ENCODE assay signal across 8 cellular contexts in genomic region chr14:99603965-99604765, GRCh38. TPM values are rescaled to one million over a fixed set of nuclear protein-coding genes. Genes with fewer than 3 reads are reported as not detected.
DNase-seq lines count a peak whose midpoint lies in the region; TF ChIP-seq lines count a peak whose summit lies in the region.

Gene CCDC85C, minus strand, starts transcription at chr14:99604207. Its CDS starts 248 bp downstream, at chr14:99603959.

- peak; percentile 92 to 99 (median 98) for DNase-seq in CD4-positive, alpha-beta memory T cell
- DNase-seq in GM20000 (ENCODE audit: low spot score) (peak; percentile 99), HT-29 (ENCODE audit: low spot score) (peak; percentile 88), NOMO-1 (lab: John Stamatoyannopoulos, UW; ENCODE audit: unreplicated experiment in 2 of 2) (peak; percentile 88 to 99), endodermal cell (peak; percentile 98), mesenchymal stem cell (peak; percentile 92)
- peak; percentile 65 for DNase-seq in activated CD8-positive, alpha-beta memory T cell treated with anti-CD3 and anti-CD28 coated beads, Interleukin-2, amount 50 U/mL, for 24 hours (ENCODE audit: extremely low read depth)
- peak; percentile 87 for DNase-seq in stimulated activated CD8-positive, alpha-beta memory T cell treated with anti-CD3 and anti-CD28 coated beads, Interleukin-12 subunit alpha, Interleukin-12 subunit beta, amount 100 ng/mL, for 1 hour (ENCODE audit: low read depth)

- POLR2A ChIA-PET in CD4-positive, alpha-beta memory T cell (lab: Charles Lee; ENCODE audit: partially characterized antibody): interaction anchor here (0.5 to 3.7 kb wide), 12 partner anchors 10 to 337 kb away, joined by 3 to 41 read pairs (median 4); partner anchors contain the start of genes CCNK, CYP46A1 and SETD3

- peaks cover 6% of the 10 kb centered on the region for H3K79me1 ChIP-seq in mesenchymal stem cell (replicated peaks; ENCODE audit: low read length, poor library complexity, severe bottlenecking)

- H3K27ac Mint-ChIP-seq in CD4-positive, alpha-beta memory T cell: peak within 1 kb of the TSS; percentile 84 to 94 (median 88)
- peak within 1 kb of the TSS; percentile 97 for H3K27ac Mint-ChIP-seq in endodermal cell

- H3K27me3 Mint-ChIP-seq in CD4-positive, alpha-beta memory T cell: no peaks in the 10 kb centered on the region
- H3K27me3 Mint-ChIP-seq in endodermal cell (ENCODE audit: insufficient read depth): peaks cover 39% of the 10 kb centered on the region

- CTCF ChIA-PET in CD4-positive, alpha-beta memory T cell (lab: Charles Lee; ENCODE audit: partially characterized antibody): interaction anchor here (0.6 to 1.5 kb wide), 3 partner anchors 9 to 85 kb away, joined by 3 read pairs; no protein-coding TSS in a partner anchor

- peak within 1 kb of the TSS in 1 of 2 experiments; percentile 55 for H3K14ac ChIP-seq in mesenchymal stem cell (ENCODE audit: low read length in 2 of 2)

- no peaks in the 10 kb centered on the region for H3K9me3 Mint-ChIP-seq in CD4-positive, alpha-beta memory T cell
- no peaks in the 10 kb centered on the region for H3K9me3 Mint-ChIP-seq in endodermal cell

- H3K9me3 ChIP-seq in CD4-positive, alpha-beta memory T cell (ENCODE audit: control insufficient read depth in 1 of 2, low read length in 2 of 2): no peaks in the 10 kb centered on the region
- H3K9me3 ChIP-seq in endodermal cell (ENCODE audit: control insufficient read depth, low read length) (no peaks in the 10 kb centered on the region), mesenchymal stem cell (ENCODE audit: control insufficient read depth, low read length) (no peaks in the 10 kb centered on the region)

- H3K23ac ChIP-seq in mesenchymal stem cell (ENCODE audit: low read length in 2 of 2): peak within 1 kb of the TSS in 1 of 2 experiments; percentile 87

- H2AFZ ChIP-seq in mesenchymal stem cell (ENCODE audit: low read depth, low read length): peak within 1 kb of the TSS; percentile 57

- peak within 1 kb of the TSS; percentile 84 for H3K27ac ChIP-seq in CD4-positive, alpha-beta memory T cell (ENCODE audit: low read depth, low read length)
- H3K27ac ChIP-seq in endodermal cell (ENCODE audit: low read depth, low read length): peak within 1 kb of the TSS; percentile 98
- H3K27ac ChIP-seq in mesenchymal stem cell (ENCODE audit: low read length, poor library complexity, severe bottlenecking): peak within 1 kb of the TSS; percentile 49

- H3K18ac ChIP-seq in mesenchymal stem cell (ENCODE audit: low read depth in 1 of 2, low read length in 2 of 2): peak within 1 kb of the TSS; percentile 19 to 65

- H3K9ac ChIP-seq in endodermal cell (ENCODE audit: extremely low read depth, low read length, poor library complexity, severe bottlenecking): peak within 1 kb of the TSS; percentile 76
- H3K9ac ChIP-seq in mesenchymal stem cell (ENCODE audit: low read length): peak within 1 kb of the TSS; percentile 73

- H3K4me3 Mint-ChIP-seq in CD4-positive, alpha-beta memory T cell: peak within 1 kb of the TSS; percentile 88 to 95 (median 93)
- H3K4me3 Mint-ChIP-seq in endodermal cell: peak within 1 kb of the TSS; percentile 75

- H2BK12ac ChIP-seq in mesenchymal stem cell (ENCODE audit: low read length in 2 of 2): peak within 1 kb of the TSS in 1 of 2 experiments; percentile 60

- peak within 1 kb of the TSS; percentile 65 for H4K91ac ChIP-seq in mesenchymal stem cell (ENCODE audit: low read length)

- intact Hi-C loops in CD4-positive, alpha-beta memory T cell (cut with micrococcal nuclease): loop anchor here (1.0 to 10.0 kb wide), 5 partner anchors 80 to 943 kb away; partner anchors contain the start of genes CCNK, CYP46A1 and EML1

- no peaks in the 10 kb centered on the region for H3K36me3 Mint-ChIP-seq in CD4-positive, alpha-beta memory T cell
- H3K36me3 Mint-ChIP-seq in endodermal cell (ENCODE audit: low read depth): no peaks in the 10 kb centered on the region

- no peaks in the 10 kb centered on the region for H3K36me3 ChIP-seq in CD4-positive, alpha-beta memory T cell (ENCODE audit: insufficient read depth, low read length)
- no peaks in the 10 kb centered on the region for H3K36me3 ChIP-seq in endodermal cell (ENCODE audit: control insufficient read depth, insufficient read depth, low read length)
- H3K36me3 ChIP-seq in mesenchymal stem cell (ENCODE audit: control insufficient read depth in 1 of 2, insufficient read depth in 2 of 2, low read depth in 1 of 2, low read length in 2 of 2): peaks cover 0 to 7% of the 10 kb centered on the region in 2 experiments

- no peak within 1 kb of the TSS for H2BK5ac ChIP-seq in mesenchymal stem cell (ENCODE audit: low read depth, low read length, poor library complexity, severe bottlenecking)

- peaks cover 21 to 48% (median 35%) of the 10 kb centered on the region in 4 donors for H3K4me1 Mint-ChIP-seq in CD4-positive, alpha-beta memory T cell
- H3K4me1 Mint-ChIP-seq in endodermal cell: peaks cover 39% of the 10 kb centered on the region

- H3K4me1 ChIP-seq in CD4-positive, alpha-beta memory T cell (ENCODE audit: insufficient read depth, low read length): peaks cover 43% of the 10 kb centered on the region
- H3K4me1 ChIP-seq in endodermal cell (ENCODE audit: control insufficient read depth, insufficient read depth, low read length) (peaks cover 32% of the 10 kb centered on the region), mesenchymal stem cell (ENCODE audit: control insufficient read depth, insufficient read depth, low read depth, low read length) (peaks cover 35% of the 10 kb centered on the region)

- H2AK5ac ChIP-seq in mesenchymal stem cell (ENCODE audit: low read length, severe bottlenecking): no peak within 1 kb of the TSS

- H3K4ac ChIP-seq in mesenchymal stem cell (ENCODE audit: low read depth in 1 of 2, low read length in 2 of 2): peak within 1 kb of the TSS; percentile 46 to 55

- peak within 1 kb of the TSS; percentile 98 for H3K4me2 ChIP-seq in mesenchymal stem cell (ENCODE audit: low read length, poor library complexity, severe bottlenecking)

- no peak for TF ChIP-seq CTCF in GM20000 (IDR thresholded peaks at IDR 0.05; ENCODE audit: extremely low read depth, missing control alignments)
- no peak for TF ChIP-seq CTCF in endodermal cell (conservative IDR thresholded peaks at IDR 0.05)

- peak within 1 kb of the TSS; percentile 47 to 84 for H3K4me3 ChIP-seq in CD4-positive, alpha-beta memory T cell (ENCODE audit: low read length in 2 of 2)
- H3K4me3 ChIP-seq in endodermal cell (ENCODE audit: low read length) (peak within 1 kb of the TSS; percentile 92), mesenchymal stem cell (ENCODE audit: insufficient read depth in 1 of 2, low read depth in 1 of 2, low read length in 2 of 2) (peak within 1 kb of the TSS; percentile 69 to 81)

- H2BK15ac ChIP-seq in mesenchymal stem cell (ENCODE audit: low read depth, poor library complexity, severe bottlenecking): peak within 1 kb of the TSS; percentile 34

- WGBS in endodermal cell (ENCODE audit: insufficient coverage in 1 of 2, insufficient read length in 1 of 2), 2 experiments: 0 to 2% methylated on average over 10 to 125 of the region's 125 CpGs
- WGBS in mesenchymal stem cell: under 1% methylated on average over 60 of the region's 125 CpGs

- H2BK120ac ChIP-seq in mesenchymal stem cell (ENCODE audit: low read depth, low read length): peak within 1 kb of the TSS; percentile 42

- no peaks in the 10 kb centered on the region for H3K27me3 ChIP-seq in CD4-positive, alpha-beta memory T cell (ENCODE audit: insufficient read depth, low read length)
- H3K27me3 ChIP-seq in endodermal cell (ENCODE audit: control insufficient read depth, insufficient read depth, low read length, poor library complexity, severe bottlenecking) (peaks cover 12% of the 10 kb centered on the region), mesenchymal stem cell (ENCODE audit: control insufficient read depth in 1 of 2, insufficient read depth in 1 of 2, low read length in 2 of 2) (peaks cover 19 to 69% of the 10 kb centered on the region in 2 experiments)

- H4K8ac ChIP-seq in mesenchymal stem cell (ENCODE audit: low read length): peak within 1 kb of the TSS; percentile 54

RNA-seq across cellular contexts. Expression of gene CCDC85C, which starts in this region (rescaled TPM):
- 10 to 100 TPM; 14.1 to 14.4 TPM for total RNA-seq in CD4-positive, alpha-beta memory T cell
- 1 to 10 TPM in 1 of 2 donors, under 1 TPM in 1; 0.36 to 1.8 TPM for polyA plus RNA-seq in CD4-positive, alpha-beta memory T cell
- 23.8 and 30.7 TPM in 2 replicates for total RNA-seq in HT-29 (2014; rRNA removed; shearing (Covaris generic))
- 10 to 100 TPM; 32.8 to 45.8 TPM for total RNA-seq in endodermal cell
- 63.0 TPM for polyA plus RNA-seq in endodermal cell (2013, experiment 1 of 2)
- polyA plus RNA-seq in endodermal cell (2013, experiment 2 of 2): 64.5 TPM
- polyA plus RNA-seq in mesenchymal stem cell (2013, experiment 1 of 2): 1.1 TPM
- polyA plus RNA-seq in mesenchymal stem cell (2013, experiment 2 of 2): 1.2 TPM

Comparison
In these comparisons a context has a peak if more than half of its experiments do, and no peak if none do; other contexts are left out.
1. Peak in every context shown above with its lines: DNase-seq, H3K4me3 ChIP-seq and H3K27ac ChIP-seq.